ENCODE assay signal across 2 cellular contexts in the genomic region with DNA sequence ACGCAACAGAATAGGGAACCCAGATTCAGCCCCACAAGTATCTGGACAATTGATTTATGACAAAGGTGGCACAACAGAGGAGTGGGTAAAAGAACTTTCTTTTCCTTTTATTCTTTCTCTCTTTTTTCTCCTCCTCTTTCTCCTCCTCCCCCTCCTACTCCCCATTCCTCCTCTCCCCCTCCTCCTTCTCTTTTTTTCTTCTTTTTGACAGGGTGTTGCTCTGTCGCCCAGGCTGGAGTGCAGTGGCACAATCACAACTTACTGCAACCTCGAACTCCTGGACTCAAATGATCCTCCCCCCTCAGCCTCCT.
TF ChIP-seq lines count a peak whose summit lies in the region.

No MANE protein-coding gene starts in this region.

TF ChIP-seq in A549, 52 proteins besides CTCF, POLR2A, EP300 and RAD21 (continued from another document):
- TF ChIP-seq FOSB (CRISPR knock-in tag; IDR thresholded peaks at IDR 0.05) (no peak), ZFP36 (IDR thresholded peaks at IDR 0.05; ENCODE audit: borderline replicate concordance, partially characterized antibody) (no peak), CEBPB (IDR thresholded peaks at IDR 0.05) (no peak), PHF8 (IDR thresholded peaks at IDR 0.05; ENCODE audit: borderline replicate concordance, low read depth) (no peak), JUN (IDR thresholded peaks at IDR 0.05) (no peak), NFE2L2 (conservative IDR thresholded peaks at IDR 0.05; ENCODE audit: low read length) (no peak)

TF ChIP-seq in GM23338, 12 proteins besides CTCF, POLR2A, EP300 and RAD21 (continued from another document):
- no peak for TF ChIP-seq ZNF331 (CRISPR knock-in tag; IDR thresholded peaks at IDR 0.05; ENCODE audit: low read depth)
- TF ChIP-seq, protein P1, sequence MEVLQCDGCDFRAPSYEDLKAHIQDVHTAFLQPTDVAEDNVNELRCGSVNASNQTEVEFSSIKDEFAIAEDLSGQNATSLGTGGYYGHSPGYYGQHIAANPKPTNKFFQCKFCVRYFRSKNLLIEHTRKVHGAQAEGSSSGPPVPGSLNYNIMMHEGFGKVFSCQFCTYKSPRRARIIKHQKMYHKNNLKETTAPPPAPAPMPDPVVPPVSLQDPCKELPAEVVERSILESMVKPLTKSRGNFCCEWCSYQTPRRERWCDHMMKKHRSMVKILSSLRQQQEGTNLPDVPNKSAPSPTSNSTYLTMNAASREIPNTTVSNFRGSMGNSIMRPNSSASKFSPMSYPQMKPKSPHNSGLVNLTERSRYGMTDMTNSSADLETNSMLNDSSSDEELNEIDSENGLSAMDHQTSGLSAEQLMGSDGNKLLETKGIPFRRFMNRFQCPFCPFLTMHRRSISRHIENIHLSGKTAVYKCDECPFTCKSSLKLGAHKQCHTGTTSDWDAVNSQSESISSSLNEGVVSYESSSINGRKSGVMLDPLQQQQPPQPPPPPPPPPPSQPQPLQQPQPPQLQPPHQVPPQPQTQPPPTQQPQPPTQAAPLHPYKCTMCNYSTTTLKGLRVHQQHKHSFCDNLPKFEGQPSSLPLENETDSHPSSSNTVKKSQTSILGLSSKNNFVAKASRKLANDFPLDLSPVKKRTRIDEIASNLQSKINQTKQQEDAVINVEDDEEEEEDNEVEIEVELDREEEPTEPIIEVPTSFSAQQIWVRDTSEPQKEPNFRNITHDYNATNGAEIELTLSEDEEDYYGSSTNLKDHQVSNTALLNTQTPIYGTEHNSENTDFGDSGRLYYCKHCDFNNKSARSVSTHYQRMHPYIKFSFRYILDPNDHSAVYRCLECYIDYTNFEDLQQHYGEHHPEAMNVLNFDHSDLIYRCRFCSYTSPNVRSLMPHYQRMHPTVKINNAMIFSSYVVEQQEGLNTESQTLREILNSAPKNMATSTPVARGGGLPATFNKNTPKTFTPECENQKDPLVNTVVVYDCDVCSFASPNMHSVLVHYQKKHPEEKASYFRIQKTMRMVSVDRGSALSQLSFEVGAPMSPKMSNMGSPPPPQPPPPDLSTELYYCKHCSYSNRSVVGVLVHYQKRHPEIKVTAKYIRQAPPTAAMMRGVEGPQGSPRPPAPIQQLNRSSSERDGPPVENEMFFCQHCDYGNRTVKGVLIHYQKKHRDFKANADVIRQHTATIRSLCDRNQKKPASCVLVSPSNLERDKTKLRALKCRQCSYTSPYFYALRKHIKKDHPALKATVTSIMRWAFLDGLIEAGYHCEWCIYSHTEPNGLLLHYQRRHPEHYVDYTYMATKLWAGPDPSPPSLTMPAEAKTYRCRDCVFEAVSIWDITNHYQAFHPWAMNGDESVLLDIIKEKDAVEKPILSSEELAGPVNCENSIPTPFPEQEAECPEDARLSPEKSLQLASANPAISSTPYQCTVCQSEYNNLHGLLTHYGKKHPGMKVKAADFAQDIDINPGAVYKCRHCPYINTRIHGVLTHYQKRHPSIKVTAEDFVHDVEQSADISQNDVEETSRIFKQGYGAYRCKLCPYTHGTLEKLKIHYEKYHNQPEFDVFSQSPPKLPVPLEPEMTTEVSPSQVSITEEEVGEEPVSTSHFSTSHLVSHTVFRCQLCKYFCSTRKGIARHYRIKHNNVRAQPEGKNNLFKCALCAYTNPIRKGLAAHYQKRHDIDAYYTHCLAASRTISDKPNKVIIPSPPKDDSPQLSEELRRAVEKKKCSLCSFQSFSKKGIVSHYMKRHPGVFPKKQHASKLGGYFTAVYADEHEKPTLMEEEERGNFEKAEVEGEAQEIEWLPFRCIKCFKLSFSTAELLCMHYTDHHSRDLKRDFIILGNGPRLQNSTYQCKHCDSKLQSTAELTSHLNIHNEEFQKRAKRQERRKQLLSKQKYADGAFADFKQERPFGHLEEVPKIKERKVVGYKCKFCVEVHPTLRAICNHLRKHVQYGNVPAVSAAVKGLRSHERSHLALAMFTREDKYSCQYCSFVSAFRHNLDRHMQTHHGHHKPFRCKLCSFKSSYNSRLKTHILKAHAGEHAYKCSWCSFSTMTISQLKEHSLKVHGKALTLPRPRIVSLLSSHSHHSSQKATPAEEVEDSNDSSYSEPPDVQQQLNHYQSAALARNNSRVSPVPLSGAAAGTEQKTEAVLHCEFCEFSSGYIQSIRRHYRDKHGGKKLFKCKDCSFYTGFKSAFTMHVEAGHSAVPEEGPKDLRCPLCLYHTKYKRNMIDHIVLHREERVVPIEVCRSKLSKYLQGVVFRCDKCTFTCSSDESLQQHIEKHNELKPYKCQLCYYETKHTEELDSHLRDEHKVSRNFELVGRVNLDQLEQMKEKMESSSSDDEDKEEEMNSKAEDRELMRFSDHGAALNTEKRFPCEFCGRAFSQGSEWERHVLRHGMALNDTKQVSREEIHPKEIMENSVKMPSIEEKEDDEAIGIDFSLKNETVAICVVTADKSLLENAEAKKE (CRISPR knock-in tag; IDR thresholded peaks at IDR 0.05) = no peak
- no peak for TF ChIP-seq CREB1 (CRISPR knock-in tag; IDR thresholded peaks at IDR 0.05; ENCODE audit: low read depth)
- TF ChIP-seq EZH2 (IDR thresholded peaks at IDR 0.05; ENCODE audit: low read depth, unreplicated experiment) = no peak
- TF ChIP-seq, protein P2, sequence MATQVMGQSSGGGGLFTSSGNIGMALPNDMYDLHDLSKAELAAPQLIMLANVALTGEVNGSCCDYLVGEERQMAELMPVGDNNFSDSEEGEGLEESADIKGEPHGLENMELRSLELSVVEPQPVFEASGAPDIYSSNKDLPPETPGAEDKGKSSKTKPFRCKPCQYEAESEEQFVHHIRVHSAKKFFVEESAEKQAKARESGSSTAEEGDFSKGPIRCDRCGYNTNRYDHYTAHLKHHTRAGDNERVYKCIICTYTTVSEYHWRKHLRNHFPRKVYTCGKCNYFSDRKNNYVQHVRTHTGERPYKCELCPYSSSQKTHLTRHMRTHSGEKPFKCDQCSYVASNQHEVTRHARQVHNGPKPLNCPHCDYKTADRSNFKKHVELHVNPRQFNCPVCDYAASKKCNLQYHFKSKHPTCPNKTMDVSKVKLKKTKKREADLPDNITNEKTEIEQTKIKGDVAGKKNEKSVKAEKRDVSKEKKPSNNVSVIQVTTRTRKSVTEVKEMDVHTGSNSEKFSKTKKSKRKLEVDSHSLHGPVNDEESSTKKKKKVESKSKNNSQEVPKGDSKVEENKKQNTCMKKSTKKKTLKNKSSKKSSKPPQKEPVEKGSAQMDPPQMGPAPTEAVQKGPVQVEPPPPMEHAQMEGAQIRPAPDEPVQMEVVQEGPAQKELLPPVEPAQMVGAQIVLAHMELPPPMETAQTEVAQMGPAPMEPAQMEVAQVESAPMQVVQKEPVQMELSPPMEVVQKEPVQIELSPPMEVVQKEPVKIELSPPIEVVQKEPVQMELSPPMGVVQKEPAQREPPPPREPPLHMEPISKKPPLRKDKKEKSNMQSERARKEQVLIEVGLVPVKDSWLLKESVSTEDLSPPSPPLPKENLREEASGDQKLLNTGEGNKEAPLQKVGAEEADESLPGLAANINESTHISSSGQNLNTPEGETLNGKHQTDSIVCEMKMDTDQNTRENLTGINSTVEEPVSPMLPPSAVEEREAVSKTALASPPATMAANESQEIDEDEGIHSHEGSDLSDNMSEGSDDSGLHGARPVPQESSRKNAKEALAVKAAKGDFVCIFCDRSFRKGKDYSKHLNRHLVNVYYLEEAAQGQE (IDR thresholded peaks at IDR 0.05; ENCODE audit: unreplicated experiment) = no peak
- TF ChIP-seq STAT1 (IDR thresholded peaks at IDR 0.05; ENCODE audit: unreplicated experiment) = no peak
- no peak for TF ChIP-seq POLR2AphosphoS5 (IDR thresholded peaks at IDR 0.05; ENCODE audit: low read depth)
- no peak for TF ChIP-seq JUNB (IDR thresholded peaks at IDR 0.05; ENCODE audit: unreplicated experiment)
- no peak for TF ChIP-seq EZH2phosphoT487 (IDR thresholded peaks at IDR 0.05; ENCODE audit: unreplicated experiment)
- no peak for TF ChIP-seq ZNF114 (CRISPR knock-in tag; IDR thresholded peaks at IDR 0.05)
- TF ChIP-seq NANOG (IDR thresholded peaks at IDR 0.05; ENCODE audit: borderline replicate concordance) = no peak
